ENCODE assay signal across 1 cellular context in genomic region chr14:57029620-57030253, GRCh38.
TF ChIP-seq lines count a peak whose summit lies in the region.

No MANE protein-coding gene starts in this region.

TF ChIP-seq in GM23338, 12 proteins besides CTCF, POLR2A, EP300 and RAD21 (continued from another document):
- TF ChIP-seq REST (IDR thresholded peaks at IDR 0.05; ENCODE audit: unreplicated experiment), result no peak
- TF ChIP-seq POLR2AphosphoS5 (IDR thresholded peaks at IDR 0.05; ENCODE audit: low read depth), result no peak
- no peak for TF ChIP-seq JUNB (IDR thresholded peaks at IDR 0.05; ENCODE audit: unreplicated experiment)
- TF ChIP-seq CREB1 (CRISPR knock-in tag; IDR thresholded peaks at IDR 0.05; ENCODE audit: low read depth), result no peak
